Comparison of ENCODE assay signal across 28 cellular contexts in the genomic region with DNA sequence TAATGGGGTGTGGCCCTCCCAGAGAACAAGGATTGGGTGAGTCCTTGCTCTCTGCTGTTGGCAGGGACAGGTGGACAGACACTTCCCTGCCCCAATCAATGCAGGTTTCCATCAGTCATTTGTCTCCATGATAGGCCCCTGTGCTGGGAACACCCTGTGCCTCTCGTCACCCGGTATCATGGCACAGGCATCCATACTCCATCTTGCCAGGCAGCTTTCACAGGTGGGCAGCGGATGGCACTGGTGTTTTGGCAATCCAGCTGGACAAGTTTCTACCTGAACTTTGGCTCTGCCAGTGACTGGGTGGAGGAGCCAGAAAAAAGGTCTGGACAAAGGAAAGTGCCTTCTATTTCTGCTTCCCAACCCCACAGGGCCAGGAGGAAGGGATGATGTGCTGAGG. TPM values are rescaled to one million over a fixed set of nuclear protein-coding genes. Genes with fewer than 3 reads are reported as not detected.
"Had no signal": no experiment of that assay in that cellular context is flagged by ENCODE, and none has a peak within 500 bp of the region (broad histone marks: within the 10 kb centered on the region; RNA-seq: fewer than 3 reads in every experiment).

No MANE protein-coding gene starts in this region.

- H3K27ac ChIP-seq: epithelial cell of prostate, gastrocnemius medialis, neutrophil, ovary, psoas muscle, sigmoid colon, tibial artery had no signal

- DNase-seq: activated B cell treated with CpG ODN at 0.5 μM for 24 hours; activated CD4-positive, alpha-beta T cell treated with anti-CD3 and anti-CD28 coated beads, Interleukin-2, amount 50 U/mL, for 1 hour; activated CD8-positive, alpha-beta T cell treated with anti-CD3 and anti-CD28 coated beads for 36 hours; activated T-cell treated with anti-CD3 and anti-CD28 coated beads, Interleukin-2, amount 50 U/mL, for 48 hours; aorta; central memory CD4-positive, alpha-beta T cell; effector CD8-positive, alpha-beta T cell; gastrocnemius medialis; glutamatergic neuron; islet precursor cell; left cardiac atrium; left ventricle myocardium superior; nephron progenitor cell; ovary; psoas muscle; sigmoid colon; small intestine; stimulated activated CD4-positive, alpha-beta T cell treated with anti-CD3 and anti-CD28 coated beads, Interleukin-1b, Interleukin-23, amount 100 ng/mL, for 48 hours; stimulated activated CD4-positive, alpha-beta T cell treated with anti-CD3 and anti-CD28 coated beads, Interleukin-4, amount 100 ng/mL, for 4 hours; stimulated activated CD8-positive, alpha-beta memory T cell treated with anti-CD3 and anti-CD28 coated beads, Interleukin-4, amount 100 ng/mL, for 48 hours; stimulated activated naive B cell treated with anti-CD40 and anti-IgM and Interleukin-4, amounts not matched to agents 10 μg/mL and 1 μg/mL and 100 μg/mL, for 72 hours; T-helper 2 cell; tibial artery had no signal

- H3K36me3 ChIP-seq: gastrocnemius medialis, neutrophil, ovary, sigmoid colon, tibial artery had no signal

- H3K27me3 ChIP-seq: gastrocnemius medialis, ovary, sigmoid colon, tibial artery had no signal

- FAIRE-seq: endometrium, small intestine had no signal

- ATAC-seq: activated CD8-positive, alpha-beta T cell treated with anti-CD3 and anti-CD28 coated beads for 36 hours; gastrocnemius medialis; left ventricle myocardium superior; psoas muscle; stimulated activated naive B cell treated with anti-CD40 and anti-IgM and Interleukin-4, amounts not matched to agents 10 μg/mL and 1 μg/mL and 100 μg/mL, for 72 hours had no signal

- H3K4me3 ChIP-seq: gastrocnemius medialis, ovary, psoas muscle, sigmoid colon, tibial artery had no signal

- H3K4me1 ChIP-seq: gastrocnemius medialis, psoas muscle, sigmoid colon had no signal

- H3K9me3 ChIP-seq: gastrocnemius medialis, neutrophil, ovary, psoas muscle, sigmoid colon, tibial artery had no signal

RNA-seq across cellular contexts. Expression of a gene that starts 47.5 kb away (rescaled TPM):
- total RNA-seq: activated B cell treated with CpG ODN at 0.5 μM for 24 hours; activated CD8-positive, alpha-beta T cell treated with anti-CD3 and anti-CD28 coated beads for 36 hours; activated T-helper 2 cell treated with anti-CD3 and anti-CD28 coated beads, Interferon-gamma antibody, Interleukin-2, Interleukin-4, amounts not matched to agents 10 μg/mL and 5 μg/mL and 100 μg/mL, durations not matched to agents 14 hours and 24 hours and 36 hours; lung microvascular endothelial cell had no signal
